Comparison of ENCODE assay signal across 1 cellular context in genomic region chr3:149401215-149401925, GRCh38.
TF ChIP-seq lines count a peak whose summit lies in the region.

No MANE protein-coding gene starts in this region.

TF ChIP-seq in HepG2, 621 proteins besides CTCF, POLR2A, EP300 and RAD21 (continued from another document and continues in another):
- TF ChIP-seq ZNF547 (CRISPR knock-in tag; IDR thresholded peaks at IDR 0.05), result no peak
- TF ChIP-seq ZUFSP (CRISPR knock-in tag; IDR thresholded peaks at IDR 0.05; ENCODE audit: borderline replicate concordance), result no peak
- TF ChIP-seq FOSL2 (CRISPR knock-in tag; IDR thresholded peaks at IDR 0.05), result peak; percentile 76
- TF ChIP-seq ZMYM2 (CRISPR knock-in tag; IDR thresholded peaks at IDR 0.05), result no peak
- peak; percentile 83 for TF ChIP-seq HDAC1 (CRISPR knock-in tag; IDR thresholded peaks at IDR 0.05)
- no peak for TF ChIP-seq ZNF367 (CRISPR knock-in tag; IDR thresholded peaks at IDR 0.05; ENCODE audit: borderline replicate concordance)
- TF ChIP-seq ZSCAN30 (CRISPR knock-in tag; IDR thresholded peaks at IDR 0.05), result no peak
- TF ChIP-seq ZNF607 (CRISPR knock-in tag; IDR thresholded peaks at IDR 0.05; ENCODE audit: borderline replicate concordance), result no peak
- no peak for TF ChIP-seq ARHGAP35 (CRISPR knock-in tag; IDR thresholded peaks at IDR 0.05; ENCODE audit: borderline replicate concordance)
- peak; percentile 56; the same call in 1 of the 2 replicates for TF ChIP-seq SP5 (CRISPR knock-in tag; IDR thresholded peaks at IDR 0.05; ENCODE audit: borderline replicate concordance, low read depth)
- no peak for TF ChIP-seq ZNF782 (CRISPR knock-in tag; IDR thresholded peaks at IDR 0.05; ENCODE audit: borderline replicate concordance)
- TF ChIP-seq ZNF570 (CRISPR knock-in tag; IDR thresholded peaks at IDR 0.05; ENCODE audit: borderline replicate concordance), result no peak
- no peak for TF ChIP-seq ZBTB2 (CRISPR knock-in tag; IDR thresholded peaks at IDR 0.05; ENCODE audit: low read depth)
- no peak for TF ChIP-seq ZBED4 (CRISPR knock-in tag; IDR thresholded peaks at IDR 0.05; ENCODE audit: borderline replicate concordance)
- peak; percentile 100 for TF ChIP-seq FOXJ3 (CRISPR knock-in tag; IDR thresholded peaks at IDR 0.05; ENCODE audit: borderline replicate concordance)
- TF ChIP-seq ATF7 (IDR thresholded peaks at IDR 0.05), result peak; percentile 76
- TF ChIP-seq ATF7 (CRISPR knock-in tag; IDR thresholded peaks at IDR 0.05), result no peak; the same call in 1 of the 2 replicates
- TF ChIP-seq HNRNPK (IDR thresholded peaks at IDR 0.05; ENCODE audit: low read depth, low read length, poor library complexity, severe bottlenecking), result no peak
- TF ChIP-seq ZNF674 (CRISPR knock-in tag; IDR thresholded peaks at IDR 0.05; ENCODE audit: low read depth), result no peak
- TF ChIP-seq ZNF574 (CRISPR knock-in tag; IDR thresholded peaks at IDR 0.05), result no peak
- no peak for TF ChIP-seq ZNF687 (CRISPR knock-in tag; IDR thresholded peaks at IDR 0.05)
- peak; percentile 74; the same call in 1 of the 2 replicates for TF ChIP-seq ZNF292 (CRISPR knock-in tag; IDR thresholded peaks at IDR 0.05; ENCODE audit: borderline replicate concordance, low read depth)
- peak; percentile 35; the same call in 1 of the 2 replicates for TF ChIP-seq ZBTB21 (CRISPR knock-in tag; IDR thresholded peaks at IDR 0.05)
- peak; percentile 65; the same call in 1 of the 2 replicates for TF ChIP-seq ZNF414 (CRISPR knock-in tag; IDR thresholded peaks at IDR 0.05)
- no peak for TF ChIP-seq CERS6 (CRISPR knock-in tag; IDR thresholded peaks at IDR 0.05)
- peak; percentile 66; the same call in 1 of the 2 replicates for TF ChIP-seq SOX13 (IDR thresholded peaks at IDR 0.05)
- TF ChIP-seq SOX13 (CRISPR knock-in tag; conservative IDR thresholded peaks at IDR 0.05 in 1 of 2, IDR thresholded peaks at IDR 0.05 in 1 of 2), result peak in 1 of 2 experiments; percentile 92; a peak in 2 of 4 replicates
- no peak for TF ChIP-seq HES4 (CRISPR knock-in tag; IDR thresholded peaks at IDR 0.05; ENCODE audit: borderline replicate concordance)
- TF ChIP-seq DNMT3B (CRISPR knock-in tag; conservative IDR thresholded peaks at IDR 0.05), result peak; percentile 83
- no peak for TF ChIP-seq ZNF101 (CRISPR knock-in tag; IDR thresholded peaks at IDR 0.05; ENCODE audit: borderline replicate concordance, low read depth)
- TF ChIP-seq SAFB2 (CRISPR knock-in tag; IDR thresholded peaks at IDR 0.05; ENCODE audit: borderline replicate concordance, low read depth), result no peak
- TF ChIP-seq RARA (CRISPR knock-in tag; IDR thresholded peaks at IDR 0.05), result peak; percentile 78
- TF ChIP-seq ARNTL (CRISPR knock-in tag; IDR thresholded peaks at IDR 0.05), result no peak
- peak; percentile 82; the same call in 1 of the 2 replicates for TF ChIP-seq NCOA1 (CRISPR knock-in tag; IDR thresholded peaks at IDR 0.05)
- TF ChIP-seq RFXANK (CRISPR knock-in tag; IDR thresholded peaks at IDR 0.05), result no peak
- no peak for TF ChIP-seq ZNF484 (CRISPR knock-in tag; IDR thresholded peaks at IDR 0.05; ENCODE audit: borderline replicate concordance, low read depth)
- TF ChIP-seq NR2F6 (IDR thresholded peaks at IDR 0.05), result peak; percentile 85
- peak; percentile 71; the same call in 1 of the 2 replicates for TF ChIP-seq NR2F6 (CRISPR knock-in tag; IDR thresholded peaks at IDR 0.05)
- no peak; the same call in 1 of the 2 replicates for TF ChIP-seq HOMEZ (CRISPR knock-in tag; IDR thresholded peaks at IDR 0.05; ENCODE audit: low read depth)
- no peak for TF ChIP-seq MAZ (IDR thresholded peaks at IDR 0.05; ENCODE audit: borderline replicate concordance, low read depth, low read length)
- no peak for TF ChIP-seq MAZ (CRISPR knock-in tag; IDR thresholded peaks at IDR 0.05; ENCODE audit: low read depth)
- TF ChIP-seq NFKBIZ (CRISPR knock-in tag; IDR thresholded peaks at IDR 0.05), result 0 out of 2 replicates have a peak, but pooled peaks have one; percentile 77
- TF ChIP-seq ZBTB43 (CRISPR knock-in tag; conservative IDR thresholded peaks at IDR 0.05), result 0 out of 2 replicates have a peak, but pooled peaks have one; percentile 56
- no peak for TF ChIP-seq RFX5 (IDR thresholded peaks at IDR 0.05; ENCODE audit: low read depth, low read length)
- peak; percentile 86; the same call in 1 of the 2 replicates for TF ChIP-seq MIER3 (CRISPR knock-in tag; IDR thresholded peaks at IDR 0.05; ENCODE audit: borderline replicate concordance)
- TF ChIP-seq ZNF124 (CRISPR knock-in tag; IDR thresholded peaks at IDR 0.05), result peak; percentile 87
